ENCODE assay signal across 29 cellular contexts in the genomic region with DNA sequence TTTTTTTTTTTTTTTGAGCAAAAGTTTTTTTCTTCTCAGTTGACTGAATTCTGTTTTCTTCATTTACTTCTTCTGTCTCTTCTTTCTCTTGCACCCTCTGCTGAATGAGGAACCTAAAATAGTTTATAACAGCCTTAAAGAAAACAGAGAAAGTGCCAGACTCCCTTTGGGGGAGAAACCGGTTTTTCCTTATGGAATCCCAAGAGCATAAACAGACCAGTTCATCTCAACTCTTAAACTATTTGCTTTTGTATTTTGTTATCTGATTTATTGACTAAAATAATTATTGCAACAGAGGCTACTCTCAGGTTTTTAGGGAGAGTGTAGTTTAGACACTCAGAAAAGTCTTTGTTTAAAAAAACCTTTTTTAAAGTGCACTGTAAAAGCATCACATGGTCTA.
"Had no signal": no experiment of that assay in that cellular context is flagged by ENCODE, and none has a peak within 500 bp of the region (broad histone marks: within the 10 kb centered on the region; RNA-seq: fewer than 3 reads in every experiment).

No MANE protein-coding gene starts in this region.

- H3K36me3 ChIP-seq: gastroesophageal sphincter, heart left ventricle, left ventricle myocardium inferior, lower lobe of right lung, neutrophil, pancreas, right lobe of liver, suprapubic skin had no signal

- H3K27ac Mint-ChIP-seq: dendritic cell treated with granulocyte-macrophage colony-stimulating factor and Interleukin-4, amounts not matched to agents 40 ng/mL and 50 ng/mL, for 4 days; memory B cell; natural killer cell treated with Interleukin-12 subunit alpha and Interleukin-12 subunit beta and Interleukin-15 and Interleukin-18, amount 100 ng/mL, for 72 hours; stimulated activated naive CD8-positive, alpha-beta T cell treated with anti-CD3 and anti-CD28 coated beads, Interleukin-15, amount 100 ng/mL, for 72 hours; type B pancreatic cell had no signal

- H3K4me1 Mint-ChIP-seq: memory B cell; naive B cell; stimulated activated naive CD8-positive, alpha-beta T cell treated with anti-CD3 and anti-CD28 coated beads, Interleukin-15, amount 100 ng/mL, for 72 hours had no signal

- H3K4me2 ChIP-seq: hepatocyte, smooth muscle cell had no signal

- H3K4me1 ChIP-seq: heart left ventricle, left ventricle myocardium inferior, lower lobe of right lung, pancreas, right lobe of liver had no signal

- H3K36me3 Mint-ChIP-seq: memory B cell, naive B cell had no signal

- DNase-seq: central memory CD4-positive, alpha-beta T cell; effector CD8-positive, alpha-beta T cell; foreskin keratinocyte; heart left ventricle; kidney glomerular epithelial cell; left colon; left ventricle myocardium inferior; lower lobe of right lung; mucosa of descending colon; naive B cell; pancreas; right lobe of liver; stimulated activated CD4-positive, alpha-beta T cell treated with anti-CD3 and anti-CD28 coated beads, Interleukin-12 subunit alpha, Interleukin-12 subunit beta, amount 100 ng/mL, for 4 hours; stimulated activated CD4-positive, alpha-beta T cell treated with anti-CD3 and anti-CD28 coated beads, Interleukin-1b, Interleukin-23, amount 100 ng/mL, for 48 hours; stimulated activated CD4-positive, alpha-beta T cell treated with anti-CD3 and anti-CD28 coated beads, Interleukin-4, amount 100 ng/mL, for 1 hour; stimulated activated CD8-positive, alpha-beta memory T cell treated with anti-CD3 and anti-CD28 coated beads, Interleukin-4, amount 100 ng/mL, for 48 hours; stimulated activated naive CD4-positive, alpha-beta T cell; stimulated activated naive CD8-positive, alpha-beta T cell treated with anti-CD3 and anti-CD28 coated beads, Interleukin-15, amount 100 ng/mL, for 72 hours had no signal

- H3K9me3 ChIP-seq: gastroesophageal sphincter, neutrophil, pancreas, right lobe of liver, suprapubic skin had no signal

- H3K27me3 Mint-ChIP-seq: dendritic cell treated with granulocyte-macrophage colony-stimulating factor and Interleukin-4, amounts not matched to agents 40 ng/mL and 50 ng/mL, for 4 days had no signal

- H3K27ac ChIP-seq: foreskin keratinocyte, gastroesophageal sphincter, hepatocyte, left ventricle myocardium inferior, lower lobe of right lung, neutrophil, pancreas, right lobe of liver, suprapubic skin had no signal

- ATAC-seq: esophagus mucosa; foreskin keratinocyte; gastroesophageal sphincter; heart left ventricle; left colon; lower lobe of right lung; mucosa of descending colon; natural killer cell treated with Interleukin-12 subunit alpha and Interleukin-12 subunit beta and Interleukin-15 and Interleukin-18, amount 100 ng/mL, for 72 hours; pancreas; stimulated activated naive CD8-positive, alpha-beta T cell treated with anti-CD3 and anti-CD28 coated beads, Interleukin-15, amount 100 ng/mL, for 72 hours had no signal

- H3K4me3 Mint-ChIP-seq: dendritic cell treated with granulocyte-macrophage colony-stimulating factor and Interleukin-4, amounts not matched to agents 40 ng/mL and 50 ng/mL, for 4 days; memory B cell; naive B cell; natural killer cell treated with Interleukin-12 subunit alpha and Interleukin-12 subunit beta and Interleukin-15 and Interleukin-18, amount 100 ng/mL, for 72 hours; neural crest cell; stimulated activated naive CD8-positive, alpha-beta T cell treated with anti-CD3 and anti-CD28 coated beads, Interleukin-15, amount 100 ng/mL, for 72 hours; type B pancreatic cell had no signal

- H3K4me3 ChIP-seq: gastroesophageal sphincter, heart left ventricle, hepatocyte, left ventricle myocardium inferior, lower lobe of right lung, mucosa of descending colon, pancreas, right lobe of liver, smooth muscle cell, suprapubic skin had no signal

- H2AFZ ChIP-seq: hepatocyte had no signal

- H3K79me2 ChIP-seq: hepatocyte had no signal

- H3K27me3 ChIP-seq: foreskin keratinocyte, gastroesophageal sphincter, heart left ventricle, hepatocyte, neutrophil, pancreas, right lobe of liver, suprapubic skin had no signal
